Comparison of ENCODE assay signal across 1 cellular context in genomic region chr10:62067560-62067959, GRCh38.
TF ChIP-seq lines count a peak whose summit lies in the region.

No MANE protein-coding gene starts in this region.

TF ChIP-seq in HepG2, 621 proteins besides CTCF, POLR2A, EP300 and RAD21 (continued from another document):
- TF ChIP-seq REST (IDR thresholded peaks at IDR 0.05; ENCODE audit: borderline replicate concordance in 1 of 2, low read depth in 1 of 2, low read length in 2 of 2) (no peak), ZNF264 (CRISPR knock-in tag; IDR thresholded peaks at IDR 0.05) (no peak), DNMT1 (CRISPR knock-in tag; IDR thresholded peaks at IDR 0.05) (no peak)
